In the genomic region with DNA sequence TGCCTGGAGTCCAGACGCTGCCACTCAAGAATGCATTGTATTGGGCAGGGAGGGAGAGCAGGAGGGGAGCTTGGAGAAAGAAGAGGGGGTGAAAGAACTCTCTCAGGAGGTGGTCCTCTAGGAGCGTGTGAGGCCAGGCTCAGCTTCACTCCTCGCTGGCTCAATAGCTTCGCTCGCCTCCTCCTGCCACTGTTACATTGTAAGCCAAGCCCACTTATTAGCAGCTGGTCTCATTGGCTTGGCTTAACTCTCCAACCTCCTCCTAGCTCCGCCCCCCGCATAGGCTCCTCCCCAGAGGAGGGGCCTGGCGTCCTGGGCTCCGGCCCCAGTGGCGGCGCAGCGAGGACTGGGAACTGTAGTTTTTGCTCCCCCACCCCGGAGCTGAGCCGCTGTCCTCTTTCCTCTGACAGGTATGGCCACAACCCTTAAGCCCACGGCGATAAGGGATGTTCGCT, we compare ENCODE assay signal across 8 cellular contexts. TPM values are rescaled to one million over a fixed set of nuclear protein-coding genes. Genes with fewer than 3 reads are reported as not detected.
DNase-seq lines count a peak whose midpoint lies in the region; ATAC-seq and TF ChIP-seq lines count a peak whose summit lies in the region.

KCNN3 (minus strand) TSS at position 165 of the 455 bp plus-strand sequence. CDS start 317 bp downstream, outside the sequence.

- peak; percentile 86 for DNase-seq in NCI-H2196 treated with DMSO at 0.1 percent for 48 hours (lab: John Stamatoyannopoulos, UW; ENCODE audit: unreplicated experiment)
- no peak for DNase-seq in chondrocyte (ENCODE audit: low spot score)
- DNase-seq in kidney glomerular epithelial cell (lab: John Stamatoyannopoulos, UW), result peak; percentile 83
- peak; percentile 23 to 72 for DNase-seq in stimulated activated CD4-positive, alpha-beta T cell treated with anti-CD3 and anti-CD28 coated beads, Interleukin-1b, Interleukin-23, amount 100 ng/mL, for 1 hour (ENCODE audit: low read depth in 2 of 2)

- H3K27ac ChIP-seq in ACC112 (ENCODE audit: low read depth, low read length), result no peak within 1 kb of the TSS

- H3K27ac Mint-ChIP-seq in chondrocyte (ENCODE audit: unreplicated experiment), result peak within 1 kb of the TSS; percentile 70

- no peaks in the 10 kb centered on the region for H3K36me3 ChIP-seq in ACC112 (ENCODE audit: insufficient read depth, low read length)

- peak within 1 kb of the TSS; percentile 88 for H2AFZ ChIP-seq in ACC112 (ENCODE audit: low read length, unreplicated experiment)

- peak within 1 kb of the TSS; percentile 76 for H3K4me3 ChIP-seq in ACC112 (ENCODE audit: low read depth, low read length)

- H3K4me3 Mint-ChIP-seq in chondrocyte (ENCODE audit: unreplicated experiment), result peak within 1 kb of the TSS; percentile 69

- no peaks in the 10 kb centered on the region for H3K36me3 Mint-ChIP-seq in chondrocyte (ENCODE audit: low read depth)

- H3K27me3 Mint-ChIP-seq in chondrocyte (ENCODE audit: low read depth), result peaks cover 13% of the 10 kb centered on the region

- H3K4me1 ChIP-seq in ACC112 (ENCODE audit: control insufficient read depth, insufficient read depth, low read length, unreplicated experiment), result peaks cover 25% of the 10 kb centered on the region

- no peak for TF ChIP-seq CTCF in chondrocyte (IDR thresholded peaks at IDR 0.05)

- H3K4me1 Mint-ChIP-seq in chondrocyte (ENCODE audit: low read depth), result peaks cover 46% of the 10 kb centered on the region

- no peaks in the 10 kb centered on the region for H3K9me3 Mint-ChIP-seq in chondrocyte (ENCODE audit: low read depth)

- peaks cover 18% of the 10 kb centered on the region for H3K27me3 ChIP-seq in ACC112 (ENCODE audit: insufficient read depth, low read length)

- no peaks in the 10 kb centered on the region for H3K79me2 ChIP-seq in ACC112 (ENCODE audit: control insufficient read depth, insufficient read depth, low read length, unreplicated experiment)

- ATAC-seq in GM18907 (IDR thresholded peaks at IDR 0.05; ENCODE audit: unreplicated experiment) (peak; percentile 77), HG03108 (IDR thresholded peaks at IDR 0.05; ENCODE audit: unreplicated experiment) (peak; percentile 84)
- ATAC-seq in activated CD4-positive, CD25-positive, alpha-beta regulatory T cell treated with anti-CD3 and anti-CD28 coated beads, Interleukin-2, amount 50 U/mL, for 24 hours, result peak; percentile 96 to 98

RNA-seq across cellular contexts. Expression of gene KCNN3, which starts in this region (rescaled TPM):
- total RNA-seq in chondrocyte, result 0.92 to 1.8 TPM (median 1.5 TPM) in 3 replicates
